In genomic region chr11:13073119-13073981, GRCh38 we compare ENCODE assay signal across 18 cellular contexts.
A peak's percentile ranks its signal among the peaks of the same experiment; 100 is the strongest.
DNase-seq lines count a peak whose midpoint lies in the region; ATAC-seq and TF ChIP-seq lines count a peak whose summit lies in the region.
"Had no signal": no experiment of that assay in that cellular context is flagged by ENCODE, and none has a peak within 500 bp of the region (broad histone marks: within the 10 kb centered on the region; RNA-seq: fewer than 3 reads in every experiment).

No MANE protein-coding gene starts in this region.

- DNase-seq in ELR (ENCODE audit: low read depth) (peak; percentile 86), M059J (ENCODE audit: low read depth) (peak; percentile 93), endodermal cell (no peak), osteoblast (ENCODE audit: insufficient read length, low spot score, missing footprints) (peak; percentile 74), OCI-M2 (lab: John Stamatoyannopoulos, UW; ENCODE audit: unreplicated experiment) (no peak), NCI-H510A (lab: John Stamatoyannopoulos, UW) (no peak)
- DNase-seq: activated CD4-positive, CD25-positive, alpha-beta regulatory T cell treated with anti-CD3 and anti-CD28 coated beads, Interleukin-2, amount 50 U/mL, for 72 hours; activated effector memory CD4-positive, alpha-beta T cell treated with anti-CD3 and anti-CD28 coated beads, Interleukin-2, amount 50 U/mL, for 16 hours; DMS 273 treated with DMSO at 0.1 percent for 48 hours; heart right ventricle; NCI-H1105 treated with DMSO at 0.1 percent for 48 hours; NCI-H526; posterior cingulate gyrus; SJCRH30; stimulated activated CD4-positive, alpha-beta T cell treated with anti-CD3 and anti-CD28 coated beads, Interleukin-4, amount 100 ng/mL, for 24 hours had no signal

- H3K4me1 ChIP-seq in endodermal cell (ENCODE audit: control insufficient read depth, insufficient read depth, low read length) (no peaks in the 10 kb centered on the region), osteoblast (ENCODE audit: insufficient read depth, low read length) (peaks cover 12% of the 10 kb centered on the region)
- H3K4me1 ChIP-seq: heart right ventricle had no signal

- 79 to 86% methylated on average over 6 to 13 of the region's 13 CpGs for WGBS in endodermal cell (ENCODE audit: insufficient coverage in 1 of 2, insufficient read length in 1 of 2), 2 experiments

- H2AFZ ChIP-seq in osteoblast (ENCODE audit: low read length): peak overlapping the region; percentile 57

- no peaks in the 10 kb centered on the region for H3K79me2 ChIP-seq in osteoblast (ENCODE audit: insufficient read depth, low read length)

- H3K27me3 ChIP-seq in endodermal cell (ENCODE audit: control insufficient read depth, insufficient read depth, low read length, poor library complexity, severe bottlenecking) (peaks cover 18% of the 10 kb centered on the region), osteoblast (ENCODE audit: insufficient read depth, low read length) (peaks cover 30% of the 10 kb centered on the region)
- H3K27me3 ChIP-seq: SJCRH30 had no signal

- H3K36me3 Mint-ChIP-seq in endodermal cell (ENCODE audit: low read depth): no peaks in the 10 kb centered on the region
- H3K36me3 Mint-ChIP-seq: memory B cell had no signal

- no peak overlapping the region for H3K4me2 ChIP-seq in osteoblast (ENCODE audit: insufficient read depth, low read length)

- TF ChIP-seq CTCF in endodermal cell (conservative IDR thresholded peaks at IDR 0.05): peak; percentile 41
- no peak for TF ChIP-seq CTCF in osteoblast (IDR thresholded peaks at IDR 0.05; ENCODE audit: extremely low read depth, low read depth, low read length)

- no peak for ATAC-seq in HG03460 (IDR thresholded peaks at IDR 0.05; ENCODE audit: unreplicated experiment)
- no peak for ATAC-seq in HG03097 (IDR thresholded peaks at IDR 0.05; ENCODE audit: low FRiP score, unreplicated experiment)
- ATAC-seq: heart right ventricle had no signal

- H3K4me3 ChIP-seq in endodermal cell (ENCODE audit: low read length) (no peak overlapping the region), osteoblast (ENCODE audit: insufficient read depth, low read length) (no peak overlapping the region)
- H3K4me3 ChIP-seq: heart right ventricle, SJCRH30 had no signal

- H3K4me3 Mint-ChIP-seq in endodermal cell: no peak overlapping the region
- H3K4me3 Mint-ChIP-seq: memory B cell had no signal

- H3K27ac ChIP-seq in endodermal cell (ENCODE audit: low read depth, low read length) (no peak overlapping the region), osteoblast (ENCODE audit: low read depth, low read length) (peak overlapping the region; percentile 66)
- H3K27ac ChIP-seq: heart right ventricle, SJCRH30 had no signal

- H3K4me1 Mint-ChIP-seq in endodermal cell: no peaks in the 10 kb centered on the region
- H3K4me1 Mint-ChIP-seq: memory B cell had no signal

- no peaks in the 10 kb centered on the region for H3K9me3 Mint-ChIP-seq in endodermal cell
- H3K9me3 Mint-ChIP-seq: memory B cell had no signal

- H3K27ac Mint-ChIP-seq in endodermal cell: no peak overlapping the region
- H3K27ac Mint-ChIP-seq: memory B cell had no signal

- no peak overlapping the region for H3K9ac ChIP-seq in endodermal cell (ENCODE audit: extremely low read depth, low read length, poor library complexity, severe bottlenecking)

- H3K9me3 ChIP-seq in endodermal cell (ENCODE audit: control insufficient read depth, low read length): no peaks in the 10 kb centered on the region
- no peaks in the 10 kb centered on the region for H3K9me3 ChIP-seq in osteoblast (ENCODE audit: low read depth, low read length)
- H3K9me3 ChIP-seq: heart right ventricle, SJCRH30 had no signal

- H4K20me1 ChIP-seq in osteoblast (ENCODE audit: insufficient read depth, low read length): no peaks in the 10 kb centered on the region

- H3K36me3 ChIP-seq in endodermal cell (ENCODE audit: control insufficient read depth, insufficient read depth, low read length): no peaks in the 10 kb centered on the region
- H3K36me3 ChIP-seq in osteoblast (ENCODE audit: insufficient read depth, low read length): no peaks in the 10 kb centered on the region
- H3K36me3 ChIP-seq: heart right ventricle, SJCRH30 had no signal

- peaks cover 33% of the 10 kb centered on the region for H3K27me3 Mint-ChIP-seq in endodermal cell (ENCODE audit: insufficient read depth)

Comparison
In these comparisons a context has a peak if more than half of its experiments do, and no peak if none do; other contexts are left out.
1. DNase-seq: peak in ELR (single experiment), M059J (single experiment) and osteoblast (single experiment); none in endodermal cell (single experiment), OCI-M2 (single experiment) and NCI-H510A (single experiment).